In the genomic region with DNA sequence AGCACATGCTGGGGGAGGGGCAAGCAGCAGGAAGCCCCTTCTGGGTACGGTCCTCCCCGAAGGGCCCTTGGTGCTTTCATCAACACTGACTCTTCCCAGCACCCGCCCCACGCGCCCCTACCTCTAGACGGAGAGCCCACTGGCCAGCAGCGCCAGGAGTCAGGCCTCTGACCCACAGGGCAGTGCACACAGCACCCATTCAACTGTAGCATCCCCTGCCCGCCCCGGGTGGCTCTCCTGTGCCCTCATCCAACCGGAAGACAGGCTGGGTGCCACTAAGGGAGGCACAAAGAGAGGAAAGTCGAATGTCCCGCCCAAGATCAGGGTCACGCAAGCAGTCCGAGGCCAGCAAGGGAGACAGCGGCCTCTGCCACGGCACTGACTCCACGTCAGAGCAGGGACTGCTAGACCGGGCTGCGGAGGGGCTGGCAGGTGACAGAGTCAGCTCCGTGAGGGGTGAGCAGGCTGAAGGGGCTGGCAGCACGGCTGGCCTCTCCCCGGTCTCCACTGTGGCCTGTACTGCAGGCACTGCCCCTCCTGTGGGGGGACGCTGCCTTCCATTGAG, we compare ENCODE assay signal across 18 cellular contexts. TPM values are rescaled to one million over a fixed set of nuclear protein-coding genes. Genes with fewer than 3 reads are reported as not detected.
"Had no signal": no experiment of that assay in that cellular context is flagged by ENCODE, and none has a peak within 500 bp of the region (broad histone marks: within the 10 kb centered on the region; RNA-seq: fewer than 3 reads in every experiment).

No MANE protein-coding gene starts in this region.

- ATAC-seq: activated naive CD4-positive, alpha-beta T cell treated with anti-CD3 and anti-CD28 coated beads, Interleukin-2, amount 50 U/mL, for 72 hours; activated T-cell treated with anti-CD3 and anti-CD28 coated beads, Interleukin-2, amount 50 U/mL, for 72 hours; lower lobe of right lung had no signal

- H3K9ac ChIP-seq: neural progenitor cell had no signal

- H3K27me3 ChIP-seq: transverse colon had no signal

- H3K9me3 ChIP-seq: esophagus muscularis mucosa, lower lobe of right lung, transverse colon had no signal

- H3K4me3 ChIP-seq: esophagus muscularis mucosa, lower lobe of right lung, neural progenitor cell, transverse colon had no signal

- DNase-seq: activated CD4-positive, alpha-beta T cell treated with anti-CD3 and anti-CD28 coated beads, Interleukin-2, amount 10 ng/mL, durations not matched to agents 7 days and 5 days; activated CD8-positive, alpha-beta memory T cell treated with anti-CD3 and anti-CD28 coated beads, Interleukin-2, amount 50 U/mL, for 48 hours; activated gamma-delta T cell; activated T-cell treated with anti-CD3 and anti-CD28 coated beads, Interleukin-2, amount 50 U/mL, for 72 hours; hippocampal formation; kidney glomerular epithelial cell; lower lobe of right lung; midbrain; stimulated activated CD4-positive, alpha-beta T cell treated with anti-CD3 and anti-CD28 coated beads, Interleukin-4, amount 100 ng/mL, for 24 hours; stimulated activated CD8-positive, alpha-beta memory T cell treated with anti-CD3 and anti-CD28 coated beads, Interleukin-4, amount 100 ng/mL, for 48 hours; stimulated activated naive CD4-positive, alpha-beta T cell treated with Interleukin-2 at 50 U/mL for 16 hours; transverse colon had no signal

- H3K4me1 ChIP-seq: neural progenitor cell had no signal

- H3K27ac ChIP-seq: esophagus muscularis mucosa, lower lobe of right lung, neural progenitor cell, transverse colon had no signal

- H3K4me2 ChIP-seq: neural progenitor cell had no signal

- FAIRE-seq: colon had no signal

- H3K36me3 ChIP-seq: neural progenitor cell had no signal

- H2AFZ ChIP-seq: neural progenitor cell had no signal

RNA-seq across cellular contexts. Expression of gene HS3ST6, which starts 15.0 kb away (rescaled TPM):
- total RNA-seq: activated CD4-positive, alpha-beta T cell treated with anti-CD3 and anti-CD28 coated beads, Interleukin-2, amount 10 ng/mL, durations not matched to agents 7 days and 5 days; activated naive CD4-positive, alpha-beta T cell treated with anti-CD3 and anti-CD28 coated beads, Interleukin-2, amount 50 U/mL, for 72 hours; activated T-cell treated with anti-CD3 and anti-CD28 coated beads, Interleukin-2, amount 50 U/mL, for 72 hours; cardiac septum; esophagus muscularis mucosa; renal cortical epithelial cell had no signal

RNA-seq across cellular contexts. Expression of gene RPL3L, which starts 21.3 kb away (rescaled TPM):
- total RNA-seq: activated CD4-positive, alpha-beta T cell treated with anti-CD3 and anti-CD28 coated beads, Interleukin-2, amount 10 ng/mL, durations not matched to agents 7 days and 5 days; activated naive CD4-positive, alpha-beta T cell treated with anti-CD3 and anti-CD28 coated beads, Interleukin-2, amount 50 U/mL, for 72 hours; esophagus muscularis mucosa; lower lobe of right lung; renal cortical epithelial cell had no signal
